In the genomic region with DNA sequence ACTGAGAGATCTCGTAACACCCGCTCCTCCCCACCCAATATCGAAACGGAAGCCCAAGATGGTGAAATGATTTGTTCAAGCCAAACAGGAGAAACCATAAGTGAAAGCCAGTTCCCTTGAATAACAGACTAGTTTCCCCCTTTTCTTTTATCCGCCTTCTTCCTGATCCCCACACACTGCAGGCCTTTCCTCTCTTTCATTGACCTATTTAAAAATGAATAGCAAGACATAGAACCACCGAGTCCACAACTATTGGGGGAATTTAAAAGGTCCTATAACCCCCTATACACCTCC, we compare ENCODE assay signal across 1 cellular context.
TF ChIP-seq lines count a peak whose summit lies in the region.

No MANE protein-coding gene starts in this region.

TF ChIP-seq in endothelial cell of umbilical vein, 7 proteins besides CTCF, POLR2A, EP300 and RAD21:
- no peak for TF ChIP-seq MYC (IDR thresholded peaks at IDR 0.05; ENCODE audit: low read depth, low read length)
- TF ChIP-seq GATA2 (IDR thresholded peaks at IDR 0.05; ENCODE audit: insufficient read depth, insufficient read length, low read depth, low read length): no peak
- TF ChIP-seq JUN (IDR thresholded peaks at IDR 0.05; ENCODE audit: borderline replicate concordance, insufficient read depth, insufficient read length, low read depth): no peak
- TF ChIP-seq, protein P1, sequence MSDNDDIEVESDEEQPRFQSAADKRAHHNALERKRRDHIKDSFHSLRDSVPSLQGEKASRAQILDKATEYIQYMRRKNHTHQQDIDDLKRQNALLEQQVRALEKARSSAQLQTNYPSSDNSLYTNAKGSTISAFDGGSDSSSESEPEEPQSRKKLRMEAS (IDR thresholded peaks at IDR 0.05; ENCODE audit: insufficient read depth, insufficient read length): no peak
- TF ChIP-seq FOS (IDR thresholded peaks at IDR 0.05; ENCODE audit: borderline replicate concordance, insufficient read depth, low read length): no peak
- TF ChIP-seq POLR2AphosphoS5 (IDR thresholded peaks at IDR 0.05; ENCODE audit: insufficient read depth, low read depth, low read length): no peak
- no peak for TF ChIP-seq EZH2 (IDR thresholded peaks at IDR 0.05; ENCODE audit: borderline replicate concordance, low read depth, low read length, severe bottlenecking)
